Comparison of ENCODE assay signal across 18 cellular contexts in genomic region chr16:74019608-74020007, GRCh38.
DNase-seq lines count a peak whose midpoint lies in the region; ATAC-seq and TF ChIP-seq lines count a peak whose summit lies in the region.
"Had no signal": no experiment of that assay in that cellular context is flagged by ENCODE, and none has a peak within 500 bp of the region (broad histone marks: within the 10 kb centered on the region; RNA-seq: fewer than 3 reads in every experiment).

No MANE protein-coding gene starts in this region.

- no peak overlapping the region for H3K14ac ChIP-seq in H9 (ENCODE audit: insufficient read depth, low read length)

- no peaks in the 10 kb centered on the region for H3K23me2 ChIP-seq in H9 (ENCODE audit: insufficient read length, low read depth, low read length, poor library complexity, severe bottlenecking)

- H3K9ac ChIP-seq in H9 (ENCODE audit: extremely low read depth, insufficient read length, low read length) (no peak overlapping the region), mesendoderm (ENCODE audit: low read length) (no peak overlapping the region)
- H3K9ac ChIP-seq: BLaER1 treated with 17β-estradiol and CSF1 and Interleukin-3, amounts not matched to agents 10 nM and 100 nM had no signal

- H4K20me1 ChIP-seq in H9 (ENCODE audit: control insufficient read depth, insufficient read depth, insufficient read length), result no peaks in the 10 kb centered on the region
- H4K20me1 ChIP-seq: BLaER1 treated with 17β-estradiol and CSF1 and Interleukin-3, amounts not matched to agents 10 nM and 100 nM had no signal

- H3T11ph ChIP-seq in H9 (ENCODE audit: low read length), result no peak overlapping the region

- no peaks in the 10 kb centered on the region for H3K27me3 ChIP-seq in H9 (ENCODE audit: insufficient read depth, low read length)
- no peaks in the 10 kb centered on the region for H3K27me3 ChIP-seq in mesendoderm (ENCODE audit: insufficient read depth, low read length, poor library complexity)
- peaks cover 6% of the 10 kb centered on the region; the same call in 1 of the 2 replicates for H3K27me3 ChIP-seq in BE2C
- no peaks in the 10 kb centered on the region for H3K27me3 ChIP-seq in right lobe of liver
- H3K27me3 ChIP-seq: BLaER1 treated with 17β-estradiol and CSF1 and Interleukin-3, amounts not matched to agents 10 nM and 100 nM had no signal

- H3K79me1 ChIP-seq in H9 (ENCODE audit: insufficient read depth, low read depth, low read length, poor library complexity, severe bottlenecking) (no peaks in the 10 kb centered on the region), mesendoderm (ENCODE audit: low read length) (no peaks in the 10 kb centered on the region)

- no peaks in the 10 kb centered on the region for H3K79me2 ChIP-seq in H9 (ENCODE audit: insufficient read depth, low read length)
- H3K79me2 ChIP-seq in mesendoderm (ENCODE audit: control insufficient read depth, insufficient read depth, low read length), result no peaks in the 10 kb centered on the region

- H2BK12ac ChIP-seq in H9 (ENCODE audit: insufficient read length, low read depth, low read length), result no peak overlapping the region

- peaks cover 26 to 30% of the 10 kb centered on the region in 2 experiments for H3K4me1 Mint-ChIP-seq in H9
- H3K4me1 Mint-ChIP-seq: CD4-positive, alpha-beta memory T cell had no signal

- H2AFZ ChIP-seq in H9 (ENCODE audit: low read length), result no peak overlapping the region

- H3K4ac ChIP-seq in H9 (ENCODE audit: low read depth, low read length), result no peak overlapping the region
- no peak overlapping the region for H3K4ac ChIP-seq in mesendoderm (ENCODE audit: low read depth, low read length)

- H2AK5ac ChIP-seq in H9 (ENCODE audit: insufficient read length, low read length) (no peak overlapping the region), mesendoderm (ENCODE audit: low read length) (no peak overlapping the region)

- H2BK5ac ChIP-seq in H9 (ENCODE audit: insufficient read length, low read length) (no peak overlapping the region), mesendoderm (ENCODE audit: low read length) (no peak overlapping the region)

- peak overlapping the region in 1 of 3 experiments; percentile 83; a peak in 1 of 7 replicates for H3K27ac Mint-ChIP-seq in H9
- H3K27ac Mint-ChIP-seq: CD4-positive, alpha-beta memory T cell had no signal

- H2BK15ac ChIP-seq in H9 (ENCODE audit: low read depth, low read length), result no peak overlapping the region
- H2BK15ac ChIP-seq in mesendoderm (replicated peaks; ENCODE audit: low read depth), result no peak overlapping the region

- TF ChIP-seq CTCF in H9 (conservative IDR thresholded peaks at IDR 0.05) (no peak), BE2C (IDR thresholded peaks at IDR 0.05; ENCODE audit: low read depth, low read length) (no peak), right lobe of liver (IDR thresholded peaks at IDR 0.05) (no peak)

- H3K9me3 Mint-ChIP-seq in H9, result peaks cover 3 to 7% of the 10 kb centered on the region in 2 experiments; a peak in 3 of 5 replicates

- no peak overlapping the region for H3K4me3 ChIP-seq in mesendoderm (ENCODE audit: low read length)
- no peak overlapping the region for H3K4me3 ChIP-seq in BE2C (ENCODE audit: low read depth, low read length)
- H3K4me3 ChIP-seq in right lobe of liver, result no peak overlapping the region
- H3K4me3 ChIP-seq: BLaER1 treated with 17β-estradiol and CSF1 and Interleukin-3, amounts not matched to agents 10 nM and 100 nM had no signal

- peaks cover 0 to 5% (median 0%) of the 10 kb centered on the region in 3 experiments; a peak in 3 of 7 replicates for H3K36me3 Mint-ChIP-seq in H9 (ENCODE audit: insufficient read depth in 1 of 3, low read depth in 3 of 3)
- H3K36me3 Mint-ChIP-seq: CD4-positive, alpha-beta memory T cell had no signal

- H3K27ac ChIP-seq in H9 (ENCODE audit: insufficient read length, low read depth, low read length) (no peak overlapping the region), mesendoderm (ENCODE audit: low read depth, low read length) (no peak overlapping the region), right lobe of liver (no peak overlapping the region)
- H3K27ac ChIP-seq: BLaER1 treated with 17β-estradiol and CSF1 and Interleukin-3, amounts not matched to agents 10 nM and 100 nM had no signal

- H3K4me2 ChIP-seq in H9 (ENCODE audit: insufficient read depth, insufficient read length, low read length) (no peak overlapping the region), mesendoderm (ENCODE audit: low read length) (no peak overlapping the region)
- H3K4me2 ChIP-seq: BLaER1 treated with 17β-estradiol and CSF1 and Interleukin-3, amounts not matched to agents 10 nM and 100 nM had no signal

- H3K36me3 ChIP-seq in mesendoderm (ENCODE audit: control insufficient read depth, insufficient read depth, low read length) (no peaks in the 10 kb centered on the region), BE2C (no peaks in the 10 kb centered on the region), right lobe of liver (no peaks in the 10 kb centered on the region)
- H3K36me3 ChIP-seq: BLaER1 treated with 17β-estradiol and CSF1 and Interleukin-3, amounts not matched to agents 10 nM and 100 nM had no signal

- no peak overlapping the region for H4K5ac ChIP-seq in H9 (ENCODE audit: insufficient read length, low read depth, low read length)
- no peak overlapping the region for H4K5ac ChIP-seq in mesendoderm (ENCODE audit: low read length)

- H4K8ac ChIP-seq in H9 (replicated peaks; ENCODE audit: insufficient read length, low read depth, low read length), result no peak overlapping the region
- no peak overlapping the region for H4K8ac ChIP-seq in mesendoderm (ENCODE audit: low read depth, low read length)

- WGBS in H9 (ENCODE audit: extremely low coverage, insufficient read length, low lambda C conversion rate), result no CpG with 5 or more reads among the region's 3 CpGs
- no CpG with 5 or more reads among the region's 3 CpGs for WGBS in mesendoderm (ENCODE audit: extremely low coverage, insufficient coverage, low lambda C conversion rate)
- 19% methylated on average over 3 of the region's 3 CpGs for WGBS in right lobe of liver (ENCODE audit: insufficient coverage, low coverage, low lambda C conversion rate, missing lambda C conversion rate)

- ATAC-seq in HG03442 (IDR thresholded peaks at IDR 0.05; ENCODE audit: unreplicated experiment) (no peak), right lobe of liver (no peak)
- ATAC-seq: Panc1, SK-N-SH treated with all-trans-retinoic acid at 6 μM for 48 hours had no signal

- H3K18ac ChIP-seq in H9 (ENCODE audit: insufficient read length, low read depth, low read length) (no peak overlapping the region), mesendoderm (ENCODE audit: low read length) (no peak overlapping the region)

- H2BK20ac ChIP-seq in H9 (ENCODE audit: low read depth, low read length, poor library complexity, severe bottlenecking), result no peak overlapping the region

- H3K23ac ChIP-seq in H9 (ENCODE audit: insufficient read length, low read depth, low read length) (no peak overlapping the region), mesendoderm (ENCODE audit: low read length) (no peak overlapping the region)

- no peak overlapping the region for H2BK120ac ChIP-seq in H9 (ENCODE audit: low read depth, low read length, poor library complexity, severe bottlenecking)
- no peak overlapping the region for H2BK120ac ChIP-seq in mesendoderm (ENCODE audit: low read depth, low read length)

- intact Hi-C loops in right lobe of liver (cut with DNase I), result no loop called here

- DNase-seq in DMS53 (lab: John Stamatoyannopoulos, UW) (peak; percentile 64), H9 (peak; percentile 47), NCI-H510A treated with DMSO at 0.1 percent for 48 hours (lab: John Stamatoyannopoulos, UW) (peak; percentile 52), mesendoderm (peak; percentile 35), BE2C (no peak), NCI-H1694 treated with DMSO at 0.1 percent for 48 hours (lab: John Stamatoyannopoulos, UW) (no peak), right lobe of liver (no peak)
- DNase-seq: CD4-positive, alpha-beta memory T cell; DMS79; Kasumi-1; NCI-H1694; NCI-H2081 treated with DMSO at 0.1 percent for 48 hours; NCI-H226; NCI-H69 had no signal

- H3K4me1 ChIP-seq in H9 (ENCODE audit: insufficient read depth, low read length) (peaks cover 5% of the 10 kb centered on the region), mesendoderm (ENCODE audit: control insufficient read depth, low read depth, low read length) (no peaks in the 10 kb centered on the region), BE2C (no peaks in the 10 kb centered on the region), right lobe of liver (no peaks in the 10 kb centered on the region)
- H3K4me1 ChIP-seq: BLaER1 treated with 17β-estradiol and CSF1 and Interleukin-3, amounts not matched to agents 10 nM and 100 nM had no signal

- no peak overlapping the region for H3K4me3 Mint-ChIP-seq in H9
- H3K4me3 Mint-ChIP-seq: CD4-positive, alpha-beta memory T cell had no signal

- 0 out of 2 replicates have a peak, but pooled peaks cover 2% of the 10 kb centered on the region for H3K27me3 Mint-ChIP-seq in H9 (ENCODE audit: low read depth)

- H3K9me3 ChIP-seq in H9 (ENCODE audit: control insufficient read depth, low read depth, low read length) (no peaks in the 10 kb centered on the region), BE2C (no peaks in the 10 kb centered on the region), right lobe of liver (no peaks in the 10 kb centered on the region)

- TF ChIP-seq POLR2A in right lobe of liver (IDR thresholded peaks at IDR 0.05), result no peak

- H3K56ac ChIP-seq in H9 (ENCODE audit: insufficient read length, low read depth, low read length), result no peak overlapping the region
- no peak overlapping the region for H3K56ac ChIP-seq in mesendoderm (ENCODE audit: low read length)

- H4K91ac ChIP-seq in H9 (ENCODE audit: insufficient read length, low read depth, low read length), result no peak overlapping the region

Comparison
In these comparisons a context has a peak if more than half of its experiments do, and no peak if none do; other contexts are left out.
1. DNase-seq: peak in DMS53 (single experiment), H9 (single experiment), NCI-H510A treated with DMSO at 0.1 percent for 48 hours (single experiment) and mesendoderm (single experiment); none in BE2C (single experiment), NCI-H1694 treated with DMSO at 0.1 percent for 48 hours (single experiment) and right lobe of liver (0 of 3).